Comparison of ENCODE assay signal across 16 cellular contexts in the genomic region with DNA sequence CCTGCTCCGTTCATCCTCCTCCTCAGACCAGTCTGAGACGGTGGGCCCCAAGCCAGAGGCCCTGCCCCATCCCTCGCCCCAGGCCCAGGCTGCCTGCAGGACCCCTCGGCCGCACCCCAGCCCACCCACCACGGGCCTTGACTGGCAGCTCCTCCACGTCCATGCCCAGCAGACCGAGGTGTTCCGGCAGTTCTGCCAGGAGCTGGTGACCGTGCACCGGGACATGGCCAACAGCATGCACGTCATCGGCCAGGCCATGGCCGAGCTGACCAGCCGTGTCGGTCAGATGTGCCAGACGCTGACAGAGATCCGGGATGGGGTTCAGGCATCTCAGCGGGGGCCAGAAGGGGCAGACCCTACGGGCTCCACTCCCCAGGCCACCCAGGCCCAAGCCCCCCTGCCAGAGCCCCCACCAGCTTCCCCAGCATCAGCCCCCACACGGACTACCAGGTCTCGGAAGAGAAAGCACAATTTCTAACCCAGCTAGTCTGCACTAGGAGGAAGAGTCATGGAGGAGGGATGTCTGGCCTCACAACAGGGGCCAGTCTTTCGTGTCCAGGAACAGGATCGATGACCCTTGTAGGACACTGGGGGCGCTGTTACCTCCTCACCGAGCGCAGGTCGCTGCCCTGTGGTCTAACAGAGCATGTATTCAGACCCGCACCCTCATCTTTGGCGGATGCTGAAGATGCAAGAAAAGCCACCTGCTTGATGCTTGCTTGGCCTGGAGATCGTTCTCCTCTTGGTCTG.
DNase-seq lines count a peak whose midpoint lies in the region; FAIRE-seq and TF ChIP-seq lines count a peak whose summit lies in the region.
"Had no signal": no experiment of that assay in that cellular context is flagged by ENCODE, and none has a peak within 500 bp of the region (broad histone marks: within the 10 kb centered on the region; RNA-seq: fewer than 3 reads in every experiment).

No MANE protein-coding gene starts in this region.

- intact Hi-C loops in breast epithelium (cut with DNase I; ENCODE audit: low total_unique reads), result no loop called here

- H3K27ac ChIP-seq in 22Rv1 (no peak overlapping the region), breast epithelium (no peak overlapping the region)
- H3K27ac ChIP-seq: left lung, tibial artery, VCaP had no signal

- H3K36me3 ChIP-seq in breast epithelium, result no peaks in the 10 kb centered on the region

- no peak for TF ChIP-seq POLR2A in breast epithelium (IDR thresholded peaks at IDR 0.05)
- TF ChIP-seq POLR2A in H54 (IDR thresholded peaks at IDR 0.05; ENCODE audit: low read depth, low read length), result no peak

- no peaks in the 10 kb centered on the region for H3K27me3 ChIP-seq in breast epithelium
- H3K27me3 ChIP-seq: ascending aorta, dorsolateral prefrontal cortex, left lung, tibial artery had no signal

- H3K4me1 ChIP-seq in breast epithelium, result peaks cover 0 to 4% of the 10 kb centered on the region in 2 donors

- DNase-seq in SK-N-DZ (ENCODE audit: low spot score), result peak; percentile 25
- DNase-seq in iPS-NIHi11 (ENCODE audit: low spot score), result peak; percentile 86
- no peak for DNase-seq in activated CD8-positive, alpha-beta memory T cell treated with anti-CD3 and anti-CD28 coated beads, Interleukin-2, amount 50 U/mL, for 48 hours
- no peak for DNase-seq in NCI-H524 (lab: John Stamatoyannopoulos, UW)
- no peak for DNase-seq in breast epithelium (ENCODE audit: low spot score in 2 of 2)
- DNase-seq in H54 (ENCODE audit: insufficient read length, low spot score), result no peak
- DNase-seq: dorsolateral prefrontal cortex; NCI-H1417 treated with DMSO at 0.1 percent for 48 hours; NCI-H2227 treated with DMSO at 0.1 percent for 48 hours; stimulated activated CD8-positive, alpha-beta memory T cell treated with anti-CD3 and anti-CD28 coated beads, Interleukin-4, amount 100 ng/mL, for 48 hours; tibial artery had no signal

- H3K4me3 ChIP-seq in breast epithelium, result no peak overlapping the region
- H3K4me3 ChIP-seq: ascending aorta, dorsolateral prefrontal cortex, left lung, tibial artery had no signal

- H3K9me3 ChIP-seq in breast epithelium, result no peaks in the 10 kb centered on the region
- H3K9me3 ChIP-seq: ascending aorta, left lung, tibial artery had no signal

- TF ChIP-seq CTCF in 22Rv1 (IDR thresholded peaks at IDR 0.05), result peak; percentile 51
- peak; percentile 32 for TF ChIP-seq CTCF in GM12873 (IDR thresholded peaks at IDR 0.05; ENCODE audit: insufficient read depth, low read depth, low read length, missing control alignments)
- no peak for TF ChIP-seq CTCF in breast epithelium (IDR thresholded peaks at IDR 0.05)

- FAIRE-seq in H54 (lab: Jason Lieb, UNC), result no peak

Comparison
In these comparisons a context has a peak if more than half of its experiments do, and no peak if none do; other contexts are left out.
1. CTCF ChIP-seq: peak in 22Rv1 (single experiment) and GM12873 (single experiment); none in breast epithelium (0 of 3).
2. DNase-seq: peak in SK-N-DZ (single experiment) and iPS-NIHi11 (single experiment); none in activated CD8-positive, alpha-beta memory T cell treated with anti-CD3 and anti-CD28 coated beads, Interleukin-2, amount 50 U/mL, for 48 hours (single experiment), NCI-H524 (0 of 2), breast epithelium (0 of 2) and H54 (single experiment).